11 cellular contexts compared by ENCODE assay signal in genomic region chr5:134877159-134877558, GRCh38. TPM values are rescaled to one million over a fixed set of nuclear protein-coding genes. Genes with fewer than 3 reads are reported as not detected.
DNase-seq lines count a peak whose midpoint lies in the region; ATAC-seq and TF ChIP-seq lines count a peak whose summit lies in the region.
"Had no signal": no experiment of that assay in that cellular context is flagged by ENCODE, and none has a peak within 500 bp of the region (broad histone marks: within the 10 kb centered on the region; RNA-seq: fewer than 3 reads in every experiment).

No MANE protein-coding gene starts in this region.

- H3K36me3 Mint-ChIP-seq in effector memory CD8-positive, alpha-beta T cell (ENCODE audit: insufficient read depth), result peaks cover 20% of the 10 kb centered on the region

- H3K9ac ChIP-seq in MM.1S (ENCODE audit: low read length), result peak overlapping the region; percentile 9; the same call in 1 of the 2 replicates

- TF ChIP-seq CTCF in GM06990 (IDR thresholded peaks at IDR 0.05; ENCODE audit: insufficient read depth, low read length, poor library complexity, severe bottlenecking) (no peak), MM.1S (IDR thresholded peaks at IDR 0.05; ENCODE audit: low read length) (no peak), psoas muscle (IDR thresholded peaks at IDR 0.05) (no peak)

- H3K4me2 ChIP-seq in MM.1S (ENCODE audit: low read depth, low read length), result peak overlapping the region; percentile 81

- H3K4me1 ChIP-seq in MM.1S (ENCODE audit: low read length), result peaks cover 42% of the 10 kb centered on the region
- peaks cover 9% of the 10 kb centered on the region for H3K4me1 ChIP-seq in psoas muscle

- DNase-seq in GM06990 (ENCODE audit: extremely low read depth, insufficient read length) (no peak), GM19240 (ENCODE audit: insufficient read length, low spot score) (peak; percentile 72), MM.1S (peak; percentile 79), psoas muscle (no peak), DMS114 treated with DMSO at 0.1 percent for 48 hours (lab: John Stamatoyannopoulos, UW; ENCODE audit: unreplicated experiment) (no peak), putamen (ENCODE audit: low spot score) (no peak)
- DNase-seq in effector memory CD8-positive, alpha-beta T cell, result no peak
- DNase-seq: activated effector memory CD4-positive, alpha-beta T cell treated with anti-CD3 and anti-CD28 coated beads, Interleukin-2, amount 50 U/mL, for 16 hours; NCI-H526 treated with DMSO at 0.1 percent for 48 hours had no signal

- H4K20me1 ChIP-seq in MM.1S (ENCODE audit: insufficient read depth, low read length), result no peaks in the 10 kb centered on the region

- no peak overlapping the region for H2AFZ ChIP-seq in MM.1S (ENCODE audit: low read length)

- H3K4me3 ChIP-seq in GM06990 (replicated peaks; ENCODE audit: low read depth, low read length) (peak overlapping the region; percentile 12; the same call in 1 of the 2 replicates), MM.1S (ENCODE audit: low read length) (no peak overlapping the region), psoas muscle (no peak overlapping the region)
- H3K4me3 ChIP-seq: skin epidermis had no signal

- ATAC-seq in effector memory CD8-positive, alpha-beta T cell (replicated peaks), result no peak
- no peak for ATAC-seq in psoas muscle
- no peak for ATAC-seq in HG03135 (IDR thresholded peaks at IDR 0.05; ENCODE audit: unreplicated experiment)

- peak overlapping the region; percentile 9 to 18 for H3K4me3 Mint-ChIP-seq in effector memory CD8-positive, alpha-beta T cell

- H3K27ac ChIP-seq in MM.1S (ENCODE audit: low read length) (peak overlapping the region; percentile 62), psoas muscle (no peak overlapping the region)
- H3K27ac ChIP-seq: skin epidermis had no signal

- no peaks in the 10 kb centered on the region for H3K36me3 ChIP-seq in GM06990 (ENCODE audit: control insufficient read depth, insufficient read depth, low read length)
- no peaks in the 10 kb centered on the region for H3K36me3 ChIP-seq in MM.1S (replicated peaks; ENCODE audit: insufficient read depth, low read length)
- H3K36me3 ChIP-seq in psoas muscle (ENCODE audit: insufficient read depth in 1 of 2, low read depth in 1 of 2), result peaks cover 0 to 14% of the 10 kb centered on the region in 2 donors

- H3K9me3 ChIP-seq in MM.1S (replicated peaks; ENCODE audit: insufficient read depth, low read length), result no peaks in the 10 kb centered on the region
- H3K9me3 ChIP-seq in psoas muscle, result no peaks in the 10 kb centered on the region

- peak overlapping the region; percentile 96 to 97 for H3K27ac Mint-ChIP-seq in effector memory CD8-positive, alpha-beta T cell

- H3K79me2 ChIP-seq in MM.1S (ENCODE audit: low read length), result peaks cover 64% of the 10 kb centered on the region

- peaks cover 42 to 49% of the 10 kb centered on the region in 2 donors for H3K4me1 Mint-ChIP-seq in effector memory CD8-positive, alpha-beta T cell (ENCODE audit: low read depth in 2 of 2)

- H3F3A ChIP-seq in MM.1S (ENCODE audit: insufficient read depth, low read length), result peaks cover 34% of the 10 kb centered on the region

- H3K9me3 Mint-ChIP-seq in effector memory CD8-positive, alpha-beta T cell, result no peaks in the 10 kb centered on the region

- no peaks in the 10 kb centered on the region for H3K27me3 ChIP-seq in GM06990 (replicated peaks; ENCODE audit: control insufficient read depth, insufficient read depth, low read length)
- no peaks in the 10 kb centered on the region for H3K27me3 ChIP-seq in MM.1S (replicated peaks; ENCODE audit: insufficient read depth, low read length)
- H3K27me3 ChIP-seq in psoas muscle (ENCODE audit: insufficient read depth in 3 of 3, low read length in 2 of 3), result no peaks in the 10 kb centered on the region

- H3K9me2 ChIP-seq in MM.1S (replicated peaks; ENCODE audit: insufficient read depth, low read length), result no peaks in the 10 kb centered on the region

- H3K27me3 Mint-ChIP-seq in effector memory CD8-positive, alpha-beta T cell, result no peaks in the 10 kb centered on the region

- intact Hi-C loops in psoas muscle (cut with DNase I), result loop anchor here in 1 of 2 donors (2.0 kb wide), 1 partner anchor 26 kb away; no protein-coding TSS in a partner anchor

RNA-seq across cellular contexts. Expression of gene TXNDC15, which starts 3.0 kb away (rescaled TPM):
- 10 to 100 TPM; 21.1 to 32.0 (median 26.6) TPM for total RNA-seq in psoas muscle
- 10 to 100 TPM; 23.2 to 34.0 (median 28.6) TPM for polyA plus RNA-seq in psoas muscle

RNA-seq across cellular contexts. Expression of gene PCBD2, which starts 27.8 kb away (rescaled TPM):
- 10 to 100 TPM; 23.8 to 29.9 (median 26.0) TPM for total RNA-seq in psoas muscle
- polyA plus RNA-seq in psoas muscle, result 10 to 100 TPM in 2 of 3 donors, 1 to 10 TPM in 1; 8.9 to 21.1 (median 14.0) TPM

RNA-seq across cellular contexts. Expression of gene C5orf24, which starts 31.4 kb away (rescaled TPM):
- total RNA-seq in psoas muscle, result 10 to 100 TPM; 24.7 to 28.3 (median 25.3) TPM
- 10 to 100 TPM; 16.0 to 31.4 (median 26.5) TPM for polyA plus RNA-seq in psoas muscle

Comparison
In these comparisons a context has a peak if more than half of its experiments do, and no peak if none do; other contexts are left out.
1. DNase-seq: peak in GM19240 (single experiment) and MM.1S (single experiment); none in GM06990 (single experiment), effector memory CD8-positive, alpha-beta T cell (0 of 3), psoas muscle (0 of 2), DMS114 treated with DMSO at 0.1 percent for 48 hours (single experiment) and putamen (single experiment).